12 cellular contexts compared by ENCODE assay signal in the genomic region with DNA sequence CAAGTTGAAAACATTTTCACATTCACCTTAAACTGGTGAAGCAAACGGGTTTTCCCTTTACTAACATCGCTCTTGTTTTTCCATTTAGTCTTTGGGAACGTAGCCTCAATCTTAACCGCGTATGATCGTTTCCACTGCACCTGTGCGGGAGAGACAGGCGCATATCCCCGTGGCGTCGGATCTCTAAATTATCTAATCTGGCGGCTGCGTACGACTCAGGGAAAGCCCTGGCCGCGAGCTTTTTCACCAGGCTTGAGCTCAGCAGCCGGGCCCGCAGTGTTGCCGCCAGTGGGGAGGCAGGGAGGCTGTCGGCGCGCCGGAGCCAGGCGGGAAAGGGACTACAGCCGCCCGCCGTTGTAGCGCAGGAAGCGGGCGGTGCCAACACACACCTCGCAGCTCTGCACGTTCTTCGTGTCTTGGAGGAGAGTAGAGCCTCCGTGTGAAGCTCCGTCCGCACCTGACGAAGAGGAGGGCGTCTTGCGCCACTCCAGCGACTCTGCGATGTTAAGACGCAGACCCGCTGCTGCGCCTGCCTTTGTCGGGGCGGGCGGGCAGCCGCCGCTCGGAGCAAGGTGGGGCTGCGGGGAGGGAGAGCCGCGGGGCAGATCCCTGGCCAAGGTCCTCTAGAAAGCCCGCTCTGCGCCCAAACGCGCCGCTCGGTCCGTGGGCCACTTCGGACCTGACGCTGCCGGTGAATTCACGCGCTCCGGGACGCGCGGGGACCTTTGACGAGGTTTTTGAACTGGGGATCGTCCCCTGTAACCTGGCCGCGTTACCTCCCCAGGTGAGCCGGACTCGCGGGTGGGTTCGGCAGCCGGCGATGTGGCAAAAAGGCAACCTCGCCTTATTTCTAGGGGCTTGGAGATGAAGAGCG. TPM values are rescaled to one million over a fixed set of nuclear protein-coding genes. Genes with fewer than 3 reads are reported as not detected.
DNase-seq lines count a peak whose midpoint lies in the region; ATAC-seq and TF ChIP-seq lines count a peak whose summit lies in the region.
"Had no signal": no experiment of that assay in that cellular context is flagged by ENCODE, and none has a peak within 500 bp of the region (broad histone marks: within the 10 kb centered on the region; RNA-seq: fewer than 3 reads in every experiment).

No MANE protein-coding gene starts in this region.

- H3K27ac Mint-ChIP-seq in chondrocyte (ENCODE audit: unreplicated experiment) (no peak overlapping the region), neural crest cell (ENCODE audit: unreplicated experiment) (no peak overlapping the region)
- H3K27ac Mint-ChIP-seq: activated CD4-positive, alpha-beta T cell treated with anti-CD3 and anti-CD28 coated beads for 36 hours; CD4-positive, CD25-positive, alpha-beta regulatory T cell had no signal

- H3K4me1 ChIP-seq in A673 (ENCODE audit: insufficient read depth, low read length, poor library complexity, severe bottlenecking): no peaks in the 10 kb centered on the region

- no peaks in the 10 kb centered on the region for H3K36me3 ChIP-seq in A673 (ENCODE audit: insufficient read depth, low read length, poor library complexity, severe bottlenecking)

- H3K36me3 Mint-ChIP-seq in chondrocyte (ENCODE audit: low read depth) (peaks cover 1% of the 10 kb centered on the region), neural crest cell (ENCODE audit: low read depth) (no peaks in the 10 kb centered on the region)
- H3K36me3 Mint-ChIP-seq: CD4-positive, CD25-positive, alpha-beta regulatory T cell had no signal

- H3K27ac ChIP-seq in A673 (ENCODE audit: low read depth, low read length, poor library complexity, severe bottlenecking): no peak overlapping the region

- POLR2A ChIA-PET in A673 (lab: Charles Lee; ENCODE audit: low non-redundant PET): no interaction called here

- ATAC-seq in HG03097 (IDR thresholded peaks at IDR 0.05; ENCODE audit: low FRiP score, unreplicated experiment): no peak
- ATAC-seq in HG03175 (IDR thresholded peaks at IDR 0.05; ENCODE audit: unreplicated experiment): no peak
- ATAC-seq: activated CD4-positive, alpha-beta T cell treated with anti-CD3 and anti-CD28 coated beads for 36 hours had no signal

- DNase-seq in A673 (ENCODE audit: low spot score) (peak; percentile 14), GM20000 (ENCODE audit: low spot score) (peak; percentile 30), chondrocyte (ENCODE audit: low spot score) (no peak), neural crest cell (ENCODE audit: low read depth, low spot score) (no peak), NOMO-1 (lab: John Stamatoyannopoulos, UW; ENCODE audit: unreplicated experiment in 2 of 2) (no peak)
- DNase-seq: activated CD4-positive, alpha-beta T cell treated with anti-CD3 and anti-CD28 coated beads for 36 hours; activated naive CD4-positive, alpha-beta T cell; CD4-positive, CD25-positive, alpha-beta regulatory T cell; mucosa of descending colon; NCI-H1930 had no signal

- CTCF ChIA-PET in A673 (lab: Charles Lee): no interaction called here

- H3K4me1 Mint-ChIP-seq in chondrocyte (ENCODE audit: low read depth) (peaks cover 50% of the 10 kb centered on the region), neural crest cell (peaks cover 19% of the 10 kb centered on the region)

- no peak for TF ChIP-seq CTCF in A673 (conservative IDR thresholded peaks at IDR 0.05; ENCODE audit: low read depth, low read length)
- no peak for TF ChIP-seq CTCF in GM20000 (IDR thresholded peaks at IDR 0.05; ENCODE audit: extremely low read depth, missing control alignments)
- no peak for TF ChIP-seq CTCF in chondrocyte (IDR thresholded peaks at IDR 0.05)
- TF ChIP-seq CTCF in neural crest cell (conservative IDR thresholded peaks at IDR 0.05): no peak

- H3K27me3 Mint-ChIP-seq in chondrocyte (ENCODE audit: low read depth) (peaks cover 12% of the 10 kb centered on the region), neural crest cell (ENCODE audit: low read depth) (peaks cover 99% of the 10 kb centered on the region)

- no peaks in the 10 kb centered on the region for H3K9me3 ChIP-seq in A673 (ENCODE audit: low read depth, low read length, poor library complexity, severe bottlenecking)
- H3K9me3 ChIP-seq: mucosa of descending colon had no signal

- H3K9me3 Mint-ChIP-seq in chondrocyte (ENCODE audit: low read depth): peaks cover 3% of the 10 kb centered on the region
- H3K9me3 Mint-ChIP-seq in neural crest cell: no peaks in the 10 kb centered on the region

- peaks cover 36% of the 10 kb centered on the region for H3K27me3 ChIP-seq in A673 (replicated peaks; ENCODE audit: insufficient read depth, low read depth, low read length, poor library complexity)

- no TSS peak for BruUV-seq in A673 (replicated peaks; lab: Mats Ljungman, UMichigan)

- intact Hi-C loops in A673 (cut with micrococcal nuclease; ENCODE audit: unreplicated experiment): loop anchor here (5.0 kb wide), 2 partner anchors 699 to 784 kb away; no protein-coding TSS in a partner anchor

- H3K4me3 ChIP-seq in A673 (ENCODE audit: low read depth, low read length, poor library complexity, severe bottlenecking): no peak overlapping the region
- H3K4me3 ChIP-seq: mucosa of descending colon had no signal

- H3K4me3 Mint-ChIP-seq in chondrocyte (ENCODE audit: unreplicated experiment): peak overlapping the region; percentile 67
- H3K4me3 Mint-ChIP-seq in neural crest cell: peak overlapping the region; percentile 45
- H3K4me3 Mint-ChIP-seq: activated CD4-positive, alpha-beta T cell treated with anti-CD3 and anti-CD28 coated beads for 36 hours had no signal

RNA-seq across cellular contexts. Expression of a gene that starts 18.5 kb away (rescaled TPM):
- total RNA-seq in A673 (2021): 0.31 and 0.32 TPM in 2 replicates
- 4.9 to 41.0 TPM (median 37.9 TPM) in 3 replicates for total RNA-seq in chondrocyte
- total RNA-seq in neural crest cell: 3.2 and 3.4 TPM in 2 replicates
- total RNA-seq: activated CD4-positive, alpha-beta T cell treated with anti-CD3 and anti-CD28 coated beads for 36 hours; CD4-positive, CD25-positive, alpha-beta regulatory T cell; mucosa of descending colon had no signal

Comparison
In these comparisons a context has a peak if more than half of its experiments do, and no peak if none do; other contexts are left out.
1. DNase-seq: peak in A673 (single experiment) and GM20000 (single experiment); none in chondrocyte (single experiment), neural crest cell (single experiment) and NOMO-1 (0 of 2).